In genomic region chr20:62977613-62978558, GRCh38 we compare ENCODE assay signal across 8 cellular contexts. TPM values are rescaled to one million over a fixed set of nuclear protein-coding genes. Genes with fewer than 3 reads are reported as not detected.
A peak's percentile ranks its signal among the peaks of the same experiment; 100 is the strongest.
DNase-seq lines count a peak whose midpoint lies in the region; ATAC-seq, FAIRE-seq and TF ChIP-seq lines count a peak whose summit lies in the region.
"Had no signal": no experiment of that assay in that cellular context is flagged by ENCODE, and none has a peak within 500 bp of the region (broad histone marks: within the 10 kb centered on the region; RNA-seq: fewer than 3 reads in every experiment).

No MANE protein-coding gene starts in this region.

- BruUV-seq in PC-3 (replicated peaks; lab: Mats Ljungman, UMichigan), result no TSS peak

- intact Hi-C loops in PC-3 (cut with micrococcal nuclease), result no loop called here
- intact Hi-C loops in pancreas (cut with DNase I), result no loop called here

- 55 to 60% methylated on average over 38 of the region's 38 CpGs for WGBS in pancreas, 2 donors

- H3K4me3 ChIP-seq in PC-3 (ENCODE audit: low read length) (no peak overlapping the region), pancreas (no peak overlapping the region)

- no peak overlapping the region for H3K27ac ChIP-seq in PC-3 (ENCODE audit: low read length)
- no peak overlapping the region for H3K27ac ChIP-seq in pancreas

- H3K9me3 ChIP-seq in PC-3 (ENCODE audit: low read length) (no peaks in the 10 kb centered on the region), pancreas (no peaks in the 10 kb centered on the region)

- DNase-seq in PC-3, result peak; percentile 62
- peak; percentile 93 for DNase-seq in activated effector memory CD4-positive, alpha-beta T cell treated with anti-CD3 and anti-CD28 coated beads, Interleukin-2, amount 50 U/mL, for 16 hours
- DNase-seq in stimulated activated CD8-positive, alpha-beta memory T cell treated with anti-CD3 and anti-CD28 coated beads, Interleukin-15, amount 100 ng/mL, for 1 hour (ENCODE audit: low read depth), result peak; percentile 64
- no peak for DNase-seq in dedifferentiated amniotic fluid mesenchymal stem cell (ENCODE audit: extremely low spot score)
- no peak for DNase-seq in pancreas

- peak; percentile 64 for ATAC-seq in GM18870 (IDR thresholded peaks at IDR 0.05; ENCODE audit: unreplicated experiment)
- peak; percentile 48 for ATAC-seq in HG02981 (IDR thresholded peaks at IDR 0.05; ENCODE audit: unreplicated experiment)
- ATAC-seq in PC-3, result peak; percentile 19; the same call in 1 of the 2 replicates
- no peak for ATAC-seq in pancreas

- H3F3A ChIP-seq in PC-3 (ENCODE audit: low read length, unreplicated experiment), result no peaks in the 10 kb centered on the region

- no peaks in the 10 kb centered on the region for H3K79me2 ChIP-seq in PC-3 (ENCODE audit: low read length)

- H3K4me1 ChIP-seq in PC-3 (ENCODE audit: insufficient read depth, low read length) (peaks cover under 1% of the 10 kb centered on the region; the same call in 1 of the 2 replicates), pancreas (peaks cover 0 to under 1% (median 0%) of the 10 kb centered on the region in 3 donors)

- POLR2A ChIA-PET in PC-3 (lab: Charles Lee; ENCODE audit: unreplicated experiment), result no interaction called here

- no peak for TF ChIP-seq CTCF in PC-3 (conservative IDR thresholded peaks at IDR 0.05; ENCODE audit: low read depth, low read length)
- TF ChIP-seq CTCF in pancreas (IDR thresholded peaks at IDR 0.05), result no peak

- H3K36me3 ChIP-seq in PC-3 (ENCODE audit: low read depth, low read length), result no peaks in the 10 kb centered on the region
- no peaks in the 10 kb centered on the region for H3K36me3 ChIP-seq in pancreas

- CTCF ChIA-PET in PC-3 (lab: Charles Lee), result no interaction called here

- no peak overlapping the region for H3K9ac ChIP-seq in PC-3 (ENCODE audit: low read length)

- FAIRE-seq in pancreas (lab: Jason Lieb, UNC), result no peak

- H3K9me2 ChIP-seq in PC-3 (replicated peaks; ENCODE audit: low read length), result no peaks in the 10 kb centered on the region

- H3K27me3 ChIP-seq in PC-3 (ENCODE audit: low read length) (peaks cover 65% of the 10 kb centered on the region), pancreas (peaks cover 0 to 28% (median 2%) of the 10 kb centered on the region in 4 donors)

- no peak overlapping the region for H3K4me2 ChIP-seq in PC-3 (ENCODE audit: low read length)

- H2AFZ ChIP-seq in PC-3 (ENCODE audit: low read length), result no peak overlapping the region

- H4K20me1 ChIP-seq in PC-3 (ENCODE audit: low read length), result no peaks in the 10 kb centered on the region

RNA-seq across cellular contexts. Expression of gene SLC17A9, which starts 25.4 kb away (rescaled TPM):
- total RNA-seq in PC-3 (2014; rRNA removed) (not detected in 2 replicates), pancreas (1 to 10 TPM in 5 of 6 donors, under 1 TPM in 1; 0.63 to 7.7 (median 2.3) TPM)
- 1 to 10 TPM; 3.5 to 6.2 TPM for polyA plus RNA-seq in pancreas

RNA-seq across cellular contexts. Expression of gene BHLHE23, which starts 28.9 kb away (rescaled TPM):
- not detected in 2 replicates for total RNA-seq in PC-3 (2014; rRNA removed)
- not detected for total RNA-seq in pancreas
- not detected for polyA plus RNA-seq in pancreas
- total RNA-seq: activated CD8-positive, alpha-beta memory T cell treated with anti-CD3 and anti-CD28 coated beads for 36 hours had no signal

RNA-seq across cellular contexts. Expression of gene GID8, which starts 39.9 kb away (rescaled TPM):
- total RNA-seq in PC-3 (2014; rRNA removed) (37.2 and 47.5 TPM in 2 replicates), pancreas (10 to 100 TPM; 13.1 to 22.4 (median 16.6) TPM)
- polyA plus RNA-seq in pancreas, result 10 to 100 TPM in 1 of 2 donors, 1 to 10 TPM in 1; 6.0 to 14.6 TPM

RNA-seq across cellular contexts. Expression of gene DIDO1, which starts 51.6 kb away (rescaled TPM):
- 33.2 and 40.4 TPM in 2 replicates for total RNA-seq in PC-3 (2014; rRNA removed)
- total RNA-seq in pancreas, result 10 to 100 TPM; 16.7 to 29.8 (median 18.5) TPM
- polyA plus RNA-seq in pancreas, result 10 to 100 TPM; 17.3 to 21.2 TPM

Comparison
In these comparisons a context has a peak if more than half of its experiments do, and no peak if none do; other contexts are left out.
1. ATAC-seq: peak in GM18870 (single experiment), HG02981 (single experiment) and PC-3 (single experiment); none in pancreas (0 of 4).
2. DNase-seq: peak in PC-3 (single experiment), activated effector memory CD4-positive, alpha-beta T cell treated with anti-CD3 and anti-CD28 coated beads, Interleukin-2, amount 50 U/mL, for 16 hours (single experiment) and stimulated activated CD8-positive, alpha-beta memory T cell treated with anti-CD3 and anti-CD28 coated beads, Interleukin-15, amount 100 ng/mL, for 1 hour (single experiment); none in dedifferentiated amniotic fluid mesenchymal stem cell (single experiment) and pancreas (0 of 6).